8 cellular contexts compared by ENCODE assay signal in the genomic region with DNA sequence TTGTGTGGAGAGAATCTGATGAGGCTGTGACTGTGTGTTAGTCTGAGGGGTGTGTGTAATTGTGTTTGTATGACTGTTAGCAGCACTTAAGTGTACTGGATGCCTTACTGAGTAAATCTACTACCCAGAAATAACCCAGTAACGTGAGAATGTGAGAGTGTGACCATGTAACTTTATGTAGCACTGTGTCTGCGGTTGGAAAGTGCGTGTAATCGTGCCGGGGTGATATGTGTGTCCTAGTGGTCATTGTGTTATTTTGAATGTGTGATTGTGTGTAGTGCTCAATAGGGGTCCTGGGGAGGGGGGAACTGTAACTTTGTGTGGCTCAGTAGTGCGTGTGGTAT. TPM values are rescaled to one million over a fixed set of nuclear protein-coding genes. Genes with fewer than 3 reads are reported as not detected.
DNase-seq lines count a peak whose midpoint lies in the region; ATAC-seq and TF ChIP-seq lines count a peak whose summit lies in the region.

No MANE protein-coding gene starts in this region.

- peak overlapping the region; percentile 87 to 98 (median 91) for H3K9ac ChIP-seq in subcutaneous abdominal adipose tissue (ENCODE audit: low read length in 5 of 5)

- no peaks in the 10 kb centered on the region for H3K4me1 ChIP-seq in A673 (ENCODE audit: insufficient read depth, low read length, poor library complexity, severe bottlenecking)
- H3K4me1 ChIP-seq in subcutaneous abdominal adipose tissue (ENCODE audit: control insufficient read depth in 5 of 5, insufficient read depth in 5 of 5, low read length in 5 of 5) = peaks cover 2 to 19% (median 17%) of the 10 kb centered on the region in 5 donors

- no peak for TF ChIP-seq CTCF in A673 (conservative IDR thresholded peaks at IDR 0.05; ENCODE audit: low read depth, low read length)
- no peak for TF ChIP-seq CTCF in astrocyte of the cerebellum (IDR thresholded peaks at IDR 0.05; ENCODE audit: low read depth, low read length, missing control alignments)
- TF ChIP-seq CTCF in GM13977 (IDR thresholded peaks at IDR 0.05; ENCODE audit: extremely low read depth, insufficient read depth, missing control alignments) = no peak

- H3K9me3 ChIP-seq in A673 (ENCODE audit: low read depth, low read length, poor library complexity, severe bottlenecking) (peaks cover 4% of the 10 kb centered on the region), subcutaneous abdominal adipose tissue (ENCODE audit: control insufficient read depth in 5 of 5, low read length in 5 of 5) (no peaks in the 10 kb centered on the region)

- H3K4me3 ChIP-seq in A673 (ENCODE audit: low read depth, low read length, poor library complexity, severe bottlenecking) (peak overlapping the region; percentile 78), astrocyte of the cerebellum (ENCODE audit: low read depth, low read length) (peak overlapping the region; percentile 63), subcutaneous abdominal adipose tissue (ENCODE audit: low read depth in 1 of 5, low read length in 5 of 5) (peak overlapping the region; percentile 95 to 100 (median 99))

- H3K27me3 ChIP-seq in A673 (replicated peaks; ENCODE audit: insufficient read depth, low read depth, low read length, poor library complexity) (no peaks in the 10 kb centered on the region), subcutaneous abdominal adipose tissue (ENCODE audit: control insufficient read depth in 5 of 5, insufficient read depth in 4 of 5, low read length in 5 of 5) (no peaks in the 10 kb centered on the region)

- POLR2A ChIA-PET in A673 (lab: Charles Lee; ENCODE audit: low non-redundant PET) = no interaction called here

- CTCF ChIA-PET in A673 (lab: Charles Lee) = no interaction called here

- peaks cover 17% of the 10 kb centered on the region for H3K36me3 ChIP-seq in A673 (ENCODE audit: insufficient read depth, low read length, poor library complexity, severe bottlenecking)
- H3K36me3 ChIP-seq in subcutaneous abdominal adipose tissue (ENCODE audit: control insufficient read depth in 5 of 5, insufficient read depth in 5 of 5, low read length in 5 of 5) = peaks cover 0 to 15% (median 4%) of the 10 kb centered on the region in 5 donors

- intact Hi-C loops in A673 (cut with micrococcal nuclease; ENCODE audit: unreplicated experiment) = no loop called here

- DNase-seq in A673 (ENCODE audit: low spot score) (no peak), astrocyte of the cerebellum (ENCODE audit: low read depth) (no peak), left kidney (ENCODE audit: low read depth, low spot score) (peak; percentile 18), GM13977 (ENCODE audit: low spot score) (no peak), NCI-H774 (lab: John Stamatoyannopoulos, UW) (no peak)

- in situ Hi-C loops in astrocyte of the cerebellum (cut with HindIII; ENCODE audit: low sequenced_read_pairs) = no loop called here
- in situ Hi-C loops in GM13977 (cut with MboI; ENCODE audit: low pct_unique_long_range_greater_than_20kb, low sequenced_read_pairs, unreplicated experiment) = no loop called here

- H3K27ac ChIP-seq in A673 (ENCODE audit: low read depth, low read length, poor library complexity, severe bottlenecking) (peak overlapping the region; percentile 90), subcutaneous abdominal adipose tissue (ENCODE audit: low read depth, low read length) (peak overlapping the region; percentile 93)

- BruUV-seq in A673 (replicated peaks; lab: Mats Ljungman, UMichigan) = TSS peak; percentile 87

- ATAC-seq in HG03457 (IDR thresholded peaks at IDR 0.05; ENCODE audit: unreplicated experiment) (peak; percentile 3), GM19351 (IDR thresholded peaks at IDR 0.05; ENCODE audit: unreplicated experiment) (no peak)

RNA-seq across cellular contexts. Expression of a gene that starts 0.6 kb away (rescaled TPM):
- 7.2 and 7.6 TPM in 2 replicates for total RNA-seq in A673 (2021)

RNA-seq across cellular contexts. Expression of a gene that starts 8.2 kb away (rescaled TPM):
- 7.5 and 10.6 TPM in 2 replicates for total RNA-seq in A673 (2021)

RNA-seq across cellular contexts. Expression of a gene that starts 46.1 kb away (rescaled TPM):
- 6.4 and 7.9 TPM in 2 replicates for total RNA-seq in A673 (2021)
